9 cellular contexts compared by ENCODE assay signal in genomic region chr3:14988988-14989394, GRCh38. TPM values are rescaled to one million over a fixed set of nuclear protein-coding genes. Genes with fewer than 3 reads are reported as not detected.
DNase-seq lines count a peak whose midpoint lies in the region; ATAC-seq, FAIRE-seq and TF ChIP-seq lines count a peak whose summit lies in the region.
"Had no signal": no experiment of that assay in that cellular context is flagged by ENCODE, and none has a peak within 500 bp of the region (broad histone marks: within the 10 kb centered on the region; RNA-seq: fewer than 3 reads in every experiment).

No MANE protein-coding gene starts in this region.

- intact Hi-C loops in activated CD4-positive, alpha-beta memory T cell treated with anti-CD3 and anti-CD28 coated beads for 36 hours (cut with micrococcal nuclease) = loop anchor here (5.0 kb wide), 1 partner anchor 53 kb away; no protein-coding TSS in a partner anchor

- peaks cover 48% of the 10 kb centered on the region for H3K4me1 Mint-ChIP-seq in activated CD4-positive, alpha-beta memory T cell treated with anti-CD3 and anti-CD28 coated beads for 36 hours (ENCODE audit: low read depth)

- peak; percentile 44 for TF ChIP-seq CTCF in GM10266 (IDR thresholded peaks at IDR 0.05; ENCODE audit: control insufficient read depth, insufficient read depth, low read depth, missing control alignments)

- POLR2A ChIA-PET in activated CD4-positive, alpha-beta memory T cell treated with anti-CD3 and anti-CD28 coated beads for 36 hours (lab: Charles Lee) = no interaction called here

- H3K27ac Mint-ChIP-seq in activated CD4-positive, alpha-beta memory T cell treated with anti-CD3 and anti-CD28 coated beads for 36 hours = no peak overlapping the region

- ATAC-seq in GM19351 (IDR thresholded peaks at IDR 0.05; ENCODE audit: unreplicated experiment) = peak; percentile 100
- peak; percentile 100 for ATAC-seq in HG03159 (IDR thresholded peaks at IDR 0.05; ENCODE audit: unreplicated experiment)

- H3K27me3 Mint-ChIP-seq in activated CD4-positive, alpha-beta memory T cell treated with anti-CD3 and anti-CD28 coated beads for 36 hours = no peaks in the 10 kb centered on the region

- H3K4me3 Mint-ChIP-seq in activated CD4-positive, alpha-beta memory T cell treated with anti-CD3 and anti-CD28 coated beads for 36 hours = no peak overlapping the region

- DNase-seq in GM10266 (ENCODE audit: extremely low spot score) (peak; percentile 79), NCI-H187 (lab: John Stamatoyannopoulos, UW) (no peak), HTR-8/SVneo (ENCODE audit: insufficient read length, low spot score) (no peak)
- DNase-seq in activated CD4-positive, alpha-beta memory T cell treated with anti-CD3 and anti-CD28 coated beads for 36 hours = peak; percentile 69
- peak; percentile 3 for DNase-seq in stimulated activated CD8-positive, alpha-beta memory T cell treated with anti-CD3 and anti-CD28 coated beads, Interleukin-12 subunit alpha, Interleukin-12 subunit beta, amount 100 ng/mL, for 24 hours (ENCODE audit: extremely low read depth)
- no peak for DNase-seq in effector CD8-positive, alpha-beta T cell (lab: John Stamatoyannopoulos, UW)
- DNase-seq: IMR-90 had no signal

- H3K36me3 Mint-ChIP-seq in activated CD4-positive, alpha-beta memory T cell treated with anti-CD3 and anti-CD28 coated beads for 36 hours = peaks cover 11% of the 10 kb centered on the region

- CTCF ChIA-PET in activated CD4-positive, alpha-beta memory T cell treated with anti-CD3 and anti-CD28 coated beads for 36 hours (lab: Charles Lee) = interaction anchor here (0.7 kb wide), 1 partner anchor 21 kb away, joined by 3 read pairs; no protein-coding TSS in a partner anchor

- peaks cover 5% of the 10 kb centered on the region for H3K9me3 Mint-ChIP-seq in activated CD4-positive, alpha-beta memory T cell treated with anti-CD3 and anti-CD28 coated beads for 36 hours

- no peak for FAIRE-seq in HTR-8/SVneo (lab: Jason Lieb, UNC)

RNA-seq across cellular contexts. Expression of gene NR2C2, which starts 41.6 kb away (rescaled TPM):
- 10 to 100 TPM; 49.5 to 51.1 TPM for total RNA-seq in activated CD4-positive, alpha-beta memory T cell treated with anti-CD3 and anti-CD28 coated beads for 36 hours

Comparison
In these comparisons a context has a peak if more than half of its experiments do, and no peak if none do; other contexts are left out.
1. DNase-seq: peak in GM10266 (single experiment), activated CD4-positive, alpha-beta memory T cell treated with anti-CD3 and anti-CD28 coated beads for 36 hours (single experiment) and stimulated activated CD8-positive, alpha-beta memory T cell treated with anti-CD3 and anti-CD28 coated beads, Interleukin-12 subunit alpha, Interleukin-12 subunit beta, amount 100 ng/mL, for 24 hours (single experiment); none in NCI-H187 (0 of 2), HTR-8/SVneo (single experiment) and effector CD8-positive, alpha-beta T cell (single experiment).